In genomic region chr12:39138268-39138667, GRCh38 we compare ENCODE assay signal across 18 cellular contexts.
DNase-seq lines count a peak whose midpoint lies in the region; TF ChIP-seq lines count a peak whose summit lies in the region.
"Had no signal": no experiment of that assay in that cellular context is flagged by ENCODE, and none has a peak within 500 bp of the region (broad histone marks: within the 10 kb centered on the region; RNA-seq: fewer than 3 reads in every experiment).

No MANE protein-coding gene starts in this region.

- peaks cover 10% of the 10 kb centered on the region for H3K4me1 ChIP-seq in endodermal cell (ENCODE audit: control insufficient read depth, insufficient read depth, low read length)
- H3K4me1 ChIP-seq in neural progenitor cell: peaks cover 13% of the 10 kb centered on the region
- H3K4me1 ChIP-seq in GM23248 (ENCODE audit: insufficient read depth): no peaks in the 10 kb centered on the region
- H3K4me1 ChIP-seq: BLaER1 treated with 17β-estradiol and CSF1 and Interleukin-3, amounts not matched to agents 10 nM and 100 nM; Caco-2 had no signal

- H3K36me3 ChIP-seq in endodermal cell (ENCODE audit: control insufficient read depth, insufficient read depth, low read length) (no peaks in the 10 kb centered on the region), neural progenitor cell (no peaks in the 10 kb centered on the region), GM23248 (ENCODE audit: low read depth) (no peaks in the 10 kb centered on the region)
- H3K36me3 ChIP-seq: BLaER1 treated with 17β-estradiol and CSF1 and Interleukin-3, amounts not matched to agents 10 nM and 100 nM had no signal

- peaks cover 2% of the 10 kb centered on the region for H3K9me3 Mint-ChIP-seq in endodermal cell
- H3K9me3 Mint-ChIP-seq in neural progenitor cell: no peaks in the 10 kb centered on the region
- H3K9me3 Mint-ChIP-seq: GM23338, H9 had no signal

- H3K4me1 Mint-ChIP-seq in endodermal cell (peaks cover 22% of the 10 kb centered on the region), neural progenitor cell (peaks cover 8% of the 10 kb centered on the region)
- H3K4me1 Mint-ChIP-seq: B cell; CD14-positive monocyte; CD8-positive, alpha-beta memory T cell had no signal

- H3K4me2 ChIP-seq in neural progenitor cell (peak overlapping the region; percentile 31), GM23248 (ENCODE audit: unreplicated experiment) (no peak overlapping the region)
- H3K4me2 ChIP-seq: BLaER1 treated with 17β-estradiol and CSF1 and Interleukin-3, amounts not matched to agents 10 nM and 100 nM; GM23338 had no signal

- DNase-seq in NCI-H1105 treated with DMSO at 0.1 percent for 48 hours (lab: John Stamatoyannopoulos, UW): peak; percentile 3
- no peak for DNase-seq in NCI-H1105 (lab: John Stamatoyannopoulos, UW)
- DNase-seq in endodermal cell: peak; percentile 53
- DNase-seq in neural progenitor cell (ENCODE audit: low spot score): no peak
- DNase-seq in GM23248: no peak
- no peak for DNase-seq in COLO668 (lab: John Stamatoyannopoulos, UW; ENCODE audit: unreplicated experiment)
- DNase-seq: Caco-2; CD4-positive, alpha-beta T cell; CD8-positive, alpha-beta memory T cell; DMS153; DND-41; GDM1; H9 had no signal

- no peaks in the 10 kb centered on the region for H4K20me1 ChIP-seq in neural progenitor cell (ENCODE audit: low read depth)
- no peaks in the 10 kb centered on the region for H4K20me1 ChIP-seq in GM23248 (ENCODE audit: insufficient read depth)
- H4K20me1 ChIP-seq: BLaER1 treated with 17β-estradiol and CSF1 and Interleukin-3, amounts not matched to agents 10 nM and 100 nM had no signal

- H3K27me3 Mint-ChIP-seq in endodermal cell (ENCODE audit: insufficient read depth) (peaks cover 11% of the 10 kb centered on the region), neural progenitor cell (ENCODE audit: insufficient read depth, low read depth) (peaks cover 2% of the 10 kb centered on the region)
- H3K27me3 Mint-ChIP-seq: B cell had no signal

- no peaks in the 10 kb centered on the region for H3K36me3 Mint-ChIP-seq in endodermal cell (ENCODE audit: low read depth)
- no peaks in the 10 kb centered on the region for H3K36me3 Mint-ChIP-seq in neural progenitor cell
- H3K36me3 Mint-ChIP-seq: CD14-positive monocyte; CD8-positive, alpha-beta memory T cell had no signal

- no peak overlapping the region for H3K9ac ChIP-seq in endodermal cell (ENCODE audit: extremely low read depth, low read length, poor library complexity, severe bottlenecking)
- no peak overlapping the region for H3K9ac ChIP-seq in neural progenitor cell
- no peak overlapping the region for H3K9ac ChIP-seq in GM23248
- H3K9ac ChIP-seq: BLaER1 treated with 17β-estradiol and CSF1 and Interleukin-3, amounts not matched to agents 10 nM and 100 nM had no signal

- H3K79me2 ChIP-seq in neural progenitor cell (ENCODE audit: low read depth) (no peaks in the 10 kb centered on the region), GM23248 (ENCODE audit: insufficient read depth) (no peaks in the 10 kb centered on the region)

- no peaks in the 10 kb centered on the region for H3F3A ChIP-seq in neural progenitor cell (ENCODE audit: low read depth)
- no peaks in the 10 kb centered on the region for H3F3A ChIP-seq in GM23248 (ENCODE audit: insufficient read depth)

- 69 to 70% methylated on average over 2 to 4 of the region's 4 CpGs for WGBS in endodermal cell (ENCODE audit: insufficient coverage in 1 of 2, insufficient read length in 1 of 2), 2 experiments
- WGBS in GM23248 (ENCODE audit: low coverage in 1 of 2, low lambda C conversion rate in 2 of 2, missing lambda C conversion rate in 2 of 2), 2 experiments: 14 to 17% methylated on average over 4 of the region's 4 CpGs

- no peak overlapping the region for H3K27ac ChIP-seq in endodermal cell (ENCODE audit: low read depth, low read length)
- no peak overlapping the region for H3K27ac ChIP-seq in neural progenitor cell
- no peak overlapping the region for H3K27ac ChIP-seq in GM23248
- H3K27ac ChIP-seq: 22Rv1; BLaER1 treated with 17β-estradiol and CSF1 and Interleukin-3, amounts not matched to agents 10 nM and 100 nM had no signal

- peak overlapping the region; percentile 25 for H3K4me3 ChIP-seq in endodermal cell (ENCODE audit: low read length)
- no peak overlapping the region for H3K4me3 ChIP-seq in neural progenitor cell
- no peak overlapping the region for H3K4me3 ChIP-seq in GM23248
- H3K4me3 ChIP-seq: BLaER1 treated with 17β-estradiol and CSF1 and Interleukin-3, amounts not matched to agents 10 nM and 100 nM; GM23338 had no signal

- H3K27ac Mint-ChIP-seq in endodermal cell (peak overlapping the region; percentile 14), neural progenitor cell (no peak overlapping the region)
- H3K27ac Mint-ChIP-seq: B cell; CD14-positive monocyte; CD4-positive, alpha-beta T cell; GM23338; H9 had no signal

- H3K9me3 ChIP-seq in endodermal cell (ENCODE audit: control insufficient read depth, low read length): no peaks in the 10 kb centered on the region
- H3K9me3 ChIP-seq in neural progenitor cell (ENCODE audit: low read depth): no peaks in the 10 kb centered on the region
- no peaks in the 10 kb centered on the region for H3K9me3 ChIP-seq in GM23248 (ENCODE audit: low read depth)
- H3K9me3 ChIP-seq: BLaER1 treated with 17β-estradiol and CSF1 and Interleukin-3, amounts not matched to agents 10 nM and 100 nM; Caco-2 had no signal

- H2AFZ ChIP-seq in neural progenitor cell (replicated peaks) (no peak overlapping the region), GM23248 (no peak overlapping the region)
- H2AFZ ChIP-seq: GM23338 had no signal

- H3K4me3 Mint-ChIP-seq in endodermal cell (no peak overlapping the region), neural progenitor cell (no peak overlapping the region)
- H3K4me3 Mint-ChIP-seq: B cell; CD14-positive monocyte; CD4-positive, alpha-beta T cell; CD8-positive, alpha-beta memory T cell; GM23338; H9 had no signal

- H3K9me2 ChIP-seq in GM23248 (ENCODE audit: insufficient read depth): no peaks in the 10 kb centered on the region

- H3K27me3 ChIP-seq in endodermal cell (ENCODE audit: control insufficient read depth, insufficient read depth, low read length, poor library complexity, severe bottlenecking) (no peaks in the 10 kb centered on the region), neural progenitor cell (no peaks in the 10 kb centered on the region), GM23248 (replicated peaks; ENCODE audit: insufficient read depth) (no peaks in the 10 kb centered on the region)
- H3K27me3 ChIP-seq: BLaER1 treated with 17β-estradiol and CSF1 and Interleukin-3, amounts not matched to agents 10 nM and 100 nM had no signal

- TF ChIP-seq CTCF in endodermal cell (conservative IDR thresholded peaks at IDR 0.05): no peak
- no peak for TF ChIP-seq CTCF in neural progenitor cell (IDR thresholded peaks at IDR 0.05)

- in situ Hi-C loops in GM23248 (cut with MboI): no loop called here

Comparison
In these comparisons a context has a peak if more than half of its experiments do, and no peak if none do; other contexts are left out.
1. DNase-seq: peak in NCI-H1105 treated with DMSO at 0.1 percent for 48 hours (single experiment) and endodermal cell (single experiment); none in NCI-H1105 (single experiment), neural progenitor cell (single experiment), GM23248 (single experiment) and COLO668 (single experiment).